8 cellular contexts compared by ENCODE assay signal in genomic region chr10:22316286-22317120, GRCh38. TPM values are rescaled to one million over a fixed set of nuclear protein-coding genes. Genes with fewer than 3 reads are reported as not detected.
DNase-seq lines count a peak whose midpoint lies in the region; ATAC-seq and TF ChIP-seq lines count a peak whose summit lies in the region.

TSS of gene COMMD3 (plus strand) at chr10:22316388. CDS start at chr10:22316418, 30 bp downstream.

- peaks cover 23% of the 10 kb centered on the region; the same call in 1 of the 2 replicates for H4K20me1 ChIP-seq in OCI-LY7 (ENCODE audit: insufficient read depth, low read length)

- POLR2A ChIA-PET in OCI-LY7 (lab: Charles Lee), result interaction anchor here (0.6 to 2.6 kb wide), 13 partner anchors 11 to 388 kb away, joined by 3 to 11 read pairs (median 5); no protein-coding TSS in a partner anchor

- H3K9me2 ChIP-seq in OCI-LY7 (ENCODE audit: insufficient read depth, low read length), result no peaks in the 10 kb centered on the region

- peak within 1 kb of the TSS; percentile 98 for H3K4me2 ChIP-seq in OCI-LY7 (ENCODE audit: low read length)

- DNase-seq in Caki2 (ENCODE audit: low read depth) (peak; percentile 88), OCI-LY7 (ENCODE audit: low spot score) (peak; percentile 89), erythroblast (lab: John Stamatoyannopoulos, UW) (peak; percentile 90 to 94), mucosa of gallbladder (ENCODE audit: low spot score) (peak; percentile 89)
- DNase-seq in activated T-cell treated with anti-CD3 and anti-CD28 coated beads, Interleukin-2, amount 50 U/mL, for 1 hour, result peak; percentile 81
- DNase-seq in stimulated activated naive CD4-positive, alpha-beta T cell (lab: John Stamatoyannopoulos, UW), result peak; percentile 61 to 83 (median 73)

- H3K4me3 ChIP-seq in OCI-LY7 (ENCODE audit: low read depth, low read length, poor library complexity, severe bottlenecking), result peak within 1 kb of the TSS; percentile 92

- BruUV-seq in OCI-LY7 (replicated peaks; lab: Mats Ljungman, UMichigan), result no TSS peak

- H3K36me3 ChIP-seq in OCI-LY7 (ENCODE audit: insufficient read depth, low read length), result no peaks in the 10 kb centered on the region

- CTCF ChIA-PET in OCI-LY7 (lab: Charles Lee; ENCODE audit: unreplicated experiment), result no interaction called here

- TF ChIP-seq CTCF in OCI-LY7 (conservative IDR thresholded peaks at IDR 0.05; ENCODE audit: low read length), result no peak

- no peaks in the 10 kb centered on the region for H3K9me3 ChIP-seq in OCI-LY7 (ENCODE audit: low read length)

- intact Hi-C loops in OCI-LY7 (cut with micrococcal nuclease; ENCODE audit: unreplicated experiment), result loop anchor here (1.0 to 10.0 kb wide), 5 partner anchors 24 to 396 kb away; partner anchors contain the start of gene PIP4K2A

- peaks cover 28% of the 10 kb centered on the region for H3K4me1 ChIP-seq in OCI-LY7 (ENCODE audit: insufficient read depth, low read length, poor library complexity, severe bottlenecking)

- peak; percentile 90 for TF ChIP-seq POLR2A in erythroblast (IDR thresholded peaks at IDR 0.05; ENCODE audit: low read length)

- ATAC-seq in GM19452 (IDR thresholded peaks at IDR 0.05; ENCODE audit: unreplicated experiment), result peak; percentile 69
- ATAC-seq in HG03565 (IDR thresholded peaks at IDR 0.05; ENCODE audit: unreplicated experiment), result peak; percentile 44

- 0 out of 2 replicates have a peak, but pooled peaks cover 11% of the 10 kb centered on the region for H3K79me2 ChIP-seq in OCI-LY7 (ENCODE audit: insufficient read depth, low read depth, low read length)

- in situ Hi-C loops in Caki2 (cut with HindIII; ENCODE audit: low pct_unique_long_range_greater_than_20kb, low sequenced_read_pairs), result no loop called here

- peak within 1 kb of the TSS; percentile 61 for H3K27ac ChIP-seq in OCI-LY7 (ENCODE audit: low read depth, low read length, poor library complexity, severe bottlenecking)

- peak within 1 kb of the TSS; percentile 96 for H2AFZ ChIP-seq in OCI-LY7 (ENCODE audit: low read length)

RNA-seq across cellular contexts. Expression of gene COMMD3, which starts in this region (rescaled TPM):
- 70.6 and 91.7 TPM in 2 replicates for total RNA-seq in Caki2 (2014; rRNA removed; shearing (Covaris generic); ENCODE audit: low replicate concordance)
- 24.6 and 30.1 TPM in 2 replicates for total RNA-seq in OCI-LY7 (2014; rRNA removed; shearing (Covaris generic))
- 50.8 and 53.0 TPM in 2 replicates for total RNA-seq in OCI-LY7 (2022)
- 42.7 TPM for total RNA-seq in mucosa of gallbladder

Comparison
In these comparisons a context has a peak if more than half of its experiments do, and no peak if none do; other contexts are left out.
1. Peak in every context shown above with its lines: DNase-seq, ATAC-seq, H3K4me3 ChIP-seq and H3K27ac ChIP-seq.